19 cellular contexts compared by ENCODE assay signal in the genomic region with DNA sequence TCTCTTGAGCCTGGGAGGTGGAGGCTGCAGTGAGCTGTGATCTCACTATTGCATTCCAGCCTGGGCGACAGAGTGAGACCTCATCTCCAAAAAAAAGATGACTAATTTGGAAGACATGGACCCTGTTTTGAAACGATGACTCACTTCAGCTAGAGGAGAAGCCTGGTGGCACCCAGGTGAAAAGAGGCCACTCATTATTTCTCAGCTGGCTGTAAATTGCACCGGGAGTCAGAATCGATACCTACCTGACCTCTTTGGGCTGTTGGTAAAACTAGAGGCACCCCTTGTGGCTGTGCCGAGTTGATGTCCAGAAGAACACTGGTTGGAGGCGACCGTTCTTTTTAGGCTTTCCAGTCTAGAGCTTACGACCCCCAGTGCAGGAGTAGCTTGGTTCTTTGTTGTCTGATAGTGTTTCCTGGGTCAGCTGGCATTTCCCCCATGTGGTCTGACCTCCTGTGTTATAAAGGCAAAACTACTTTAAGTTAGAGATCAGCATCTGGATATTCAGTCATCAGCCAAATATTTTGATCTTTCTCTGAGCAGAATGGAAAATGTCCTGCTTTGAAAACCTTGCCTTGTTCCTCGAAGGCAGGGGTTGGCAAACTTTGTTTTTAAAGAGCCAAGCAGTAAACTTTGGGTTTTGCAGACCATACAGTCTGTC.
A peak's percentile ranks its signal among the peaks of the same experiment; 100 is the strongest.
DNase-seq lines count a peak whose midpoint lies in the region; ATAC-seq, FAIRE-seq and TF ChIP-seq lines count a peak whose summit lies in the region.
"Had no signal": no experiment of that assay in that cellular context is flagged by ENCODE, and none has a peak within 500 bp of the region (broad histone marks: within the 10 kb centered on the region; RNA-seq: fewer than 3 reads in every experiment).

No MANE protein-coding gene starts in this region.

- H3K79me2 ChIP-seq in PC-9 (ENCODE audit: low read depth) (peaks cover 95% of the 10 kb centered on the region), fibroblast of lung (ENCODE audit: control insufficient read depth, insufficient read depth, low read length) (no peaks in the 10 kb centered on the region)

- no peak for TF ChIP-seq CTCF in MCF 10A (IDR thresholded peaks at IDR 0.05; ENCODE audit: unreplicated experiment)
- TF ChIP-seq CTCF in breast epithelium (IDR thresholded peaks at IDR 0.05), result no peak
- no peak; the same call in 1 of the 2 replicates for TF ChIP-seq CTCF in PC-9 (conservative IDR thresholded peaks at IDR 0.05)
- TF ChIP-seq CTCF in fibroblast of lung (conservative IDR thresholded peaks at IDR 0.05 in 1 of 2, IDR thresholded peaks at IDR 0.05 in 1 of 2; ENCODE audit: low read depth in 1 of 2, low read length in 2 of 2), result no peak

- H3K36me3 Mint-ChIP-seq in MCF 10A (ENCODE audit: insufficient read depth, unreplicated experiment), result no peaks in the 10 kb centered on the region

- H3K9me3 Mint-ChIP-seq in MCF 10A (ENCODE audit: unreplicated experiment), result no peaks in the 10 kb centered on the region

- no peak for TF ChIP-seq POLR2A in breast epithelium (IDR thresholded peaks at IDR 0.05)

- H4K20me1 ChIP-seq in PC-9 (ENCODE audit: insufficient read depth) (peaks cover 4% of the 10 kb centered on the region; the same call in 1 of the 2 replicates), fibroblast of lung (ENCODE audit: control insufficient read depth, extremely low read depth, insufficient read depth, low read length) (no peaks in the 10 kb centered on the region)

- no peaks in the 10 kb centered on the region for H3K4me1 Mint-ChIP-seq in MCF 10A (ENCODE audit: insufficient read depth, unreplicated experiment)

- H3K4me3 ChIP-seq in breast epithelium, result no peak overlapping the region
- no peak overlapping the region for H3K4me3 ChIP-seq in PC-9
- no peak overlapping the region for H3K4me3 ChIP-seq in fibroblast of lung (replicated peaks in 1 of 4; ENCODE audit: control extremely low read depth in 1 of 4, insufficient read depth in 1 of 4, low read depth in 3 of 4, low read length in 4 of 4)
- H3K4me3 ChIP-seq: HAP-1, neural progenitor cell had no signal

- peaks cover 31% of the 10 kb centered on the region for H3F3A ChIP-seq in PC-9 (ENCODE audit: insufficient read depth, low read depth)

- no peak for FAIRE-seq in urothelium cell line (lab: Jason Lieb, UNC)
- FAIRE-seq: HTR-8/SVneo had no signal

- H3K4me3 Mint-ChIP-seq in MCF 10A (ENCODE audit: unreplicated experiment), result no peak overlapping the region
- H3K4me3 Mint-ChIP-seq: activated naive CD8-positive, alpha-beta T cell treated with anti-CD3 and anti-CD28 coated beads for 36 hours; neural progenitor cell had no signal

- H3K4me2 ChIP-seq in PC-9 (peak overlapping the region; percentile 56), fibroblast of lung (ENCODE audit: extremely low read depth, insufficient read depth, low read length) (no peak overlapping the region)
- H3K4me2 ChIP-seq: neural progenitor cell had no signal

- H3K27ac Mint-ChIP-seq in MCF 10A (ENCODE audit: low read depth, unreplicated experiment), result no peak overlapping the region
- H3K27ac Mint-ChIP-seq: activated naive CD8-positive, alpha-beta T cell treated with anti-CD3 and anti-CD28 coated beads for 36 hours; neural progenitor cell had no signal

- CTCF ChIA-PET in MCF 10A (lab: Yijun Ruan, JAX) (interaction anchor here (0.6 kb wide), 1 partner anchor 13 kb away, joined by 4 read pairs; no protein-coding TSS in a partner anchor), PC-9 (lab: Charles Lee) (no interaction called here)

- no peaks in the 10 kb centered on the region for H3K27me3 ChIP-seq in breast epithelium
- H3K27me3 ChIP-seq in PC-9 (ENCODE audit: insufficient read depth, low read depth), result no peaks in the 10 kb centered on the region
- H3K27me3 ChIP-seq in fibroblast of lung (ENCODE audit: control insufficient read depth, insufficient read depth, low read length), result no peaks in the 10 kb centered on the region
- H3K27me3 ChIP-seq: neural progenitor cell had no signal

- H3K4me1 ChIP-seq in breast epithelium (no peaks in the 10 kb centered on the region), PC-9 (replicated peaks; ENCODE audit: insufficient read depth) (peaks cover 7% of the 10 kb centered on the region; the same call in 1 of the 2 replicates), fibroblast of lung (ENCODE audit: control insufficient read depth, extremely low read depth, insufficient read depth, low read length) (peaks cover 2% of the 10 kb centered on the region)

- H3K9ac ChIP-seq in fibroblast of lung (ENCODE audit: insufficient read depth, low read length), result no peak overlapping the region
- H3K9ac ChIP-seq: neural progenitor cell had no signal

- no peak overlapping the region for H2AFZ ChIP-seq in PC-9
- H2AFZ ChIP-seq in fibroblast of lung (ENCODE audit: low read length), result no peak overlapping the region
- H2AFZ ChIP-seq: neural progenitor cell had no signal

- H3K9me2 ChIP-seq in PC-9 (ENCODE audit: insufficient read depth), result no peaks in the 10 kb centered on the region

- POLR2A ChIA-PET in MCF 10A (lab: Yijun Ruan, JAX), result interaction anchor here (0.7 kb wide), 1 partner anchor 44 kb away, joined by 4 read pairs; no protein-coding TSS in a partner anchor
- POLR2A ChIA-PET in PC-9 (lab: Charles Lee; ENCODE audit: unreplicated experiment), result no interaction called here

- no peaks in the 10 kb centered on the region for H3K27me3 Mint-ChIP-seq in MCF 10A (ENCODE audit: insufficient read depth, unreplicated experiment)
- H3K27me3 Mint-ChIP-seq: activated naive CD8-positive, alpha-beta T cell treated with anti-CD3 and anti-CD28 coated beads for 36 hours had no signal

- BruUV-seq in MCF 10A (replicated peaks; lab: Mats Ljungman, UMichigan), result no TSS peak
- BruUV-seq in PC-9 (replicated peaks; lab: Mats Ljungman, UMichigan), result no TSS peak

- ATAC-seq in HG03095 (IDR thresholded peaks at IDR 0.05; ENCODE audit: unreplicated experiment), result no peak
- no peak for ATAC-seq in HG02623 (IDR thresholded peaks at IDR 0.05; ENCODE audit: unreplicated experiment)

- intact Hi-C loops in MCF 10A (cut with micrococcal nuclease) (no loop called here), breast epithelium (cut with DNase I; ENCODE audit: low total_unique reads) (no loop called here), PC-9 (cut with micrococcal nuclease; ENCODE audit: unreplicated experiment) (no loop called here)

- H3K27ac ChIP-seq in breast epithelium, result no peak overlapping the region
- H3K27ac ChIP-seq in PC-9, result peak overlapping the region; percentile 55
- H3K27ac ChIP-seq in fibroblast of lung (ENCODE audit: insufficient read depth, low read length), result no peak overlapping the region
- H3K27ac ChIP-seq: epithelial cell of prostate, neural progenitor cell, WERI-Rb-1 had no signal

- H3K36me3 ChIP-seq in breast epithelium (no peaks in the 10 kb centered on the region), PC-9 (ENCODE audit: low read depth) (0 out of 2 replicates have a peak, but pooled peaks cover 10% of the 10 kb centered on the region), fibroblast of lung (ENCODE audit: control insufficient read depth, insufficient read depth, low read length) (no peaks in the 10 kb centered on the region)
- H3K36me3 ChIP-seq: HAP-1, neural progenitor cell, WERI-Rb-1 had no signal

- peak; percentile 39 for DNase-seq in MCF 10A (ENCODE audit: unreplicated experiment)
- no peak for DNase-seq in breast epithelium (ENCODE audit: low spot score in 2 of 2)
- DNase-seq in PC-9, result peak; percentile 21 to 86
- peak; percentile 9 to 69 for DNase-seq in fibroblast of lung (ENCODE audit: low read depth in 2 of 2)
- peak; percentile 36 for DNase-seq in urothelium cell line (ENCODE audit: low spot score)
- no peak for DNase-seq in iPS-NIHi7 (ENCODE audit: extremely low spot score)
- DNase-seq: activated CD8-positive, alpha-beta memory T cell treated with anti-CD3 and anti-CD28 coated beads, Interleukin-2, amount 50 U/mL, for 48 hours; activated naive CD8-positive, alpha-beta T cell treated with anti-CD3 and anti-CD28 coated beads for 36 hours; Calu3; hypothalamus; NCI-H1105 treated with DMSO at 0.1 percent for 48 hours; NCI-H446 treated with DMSO at 0.1 percent for 48 hours; WERI-Rb-1 had no signal

- H3K9me3 ChIP-seq in breast epithelium (peaks cover 0 to 11% of the 10 kb centered on the region in 2 donors), PC-9 (ENCODE audit: insufficient read depth, low read depth) (no peaks in the 10 kb centered on the region), fibroblast of lung (ENCODE audit: control insufficient read depth, insufficient read depth, low read depth, low read length) (no peaks in the 10 kb centered on the region)

Comparison
In these comparisons a context has a peak if more than half of its experiments do, and no peak if none do; other contexts are left out.
1. DNase-seq: peak in MCF 10A (single experiment), PC-9 (2 of 2), fibroblast of lung (2 of 2) and urothelium cell line (single experiment); none in breast epithelium (0 of 2) and iPS-NIHi7 (single experiment).